9 cellular contexts compared by ENCODE assay signal in the genomic region with DNA sequence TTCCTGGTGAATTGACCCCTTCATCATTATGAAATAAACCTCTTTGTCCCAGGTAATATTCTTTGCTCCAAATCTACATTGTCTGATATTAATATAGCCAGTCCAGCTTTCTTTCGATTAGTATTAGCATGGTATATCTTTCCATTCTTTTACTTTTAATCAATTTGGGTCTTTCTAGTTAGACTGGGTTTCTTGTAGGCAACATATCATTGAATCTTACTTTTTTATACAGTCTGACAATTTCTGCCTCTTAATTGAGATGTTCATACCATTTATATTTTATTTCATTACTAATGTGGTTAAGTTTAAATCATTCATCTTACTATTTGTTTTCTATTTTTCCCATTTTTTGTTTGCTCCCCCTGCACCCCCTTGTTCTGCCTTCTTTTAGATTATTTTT.
ATAC-seq and TF ChIP-seq lines count a peak whose summit lies in the region.
"Had no signal": no experiment of that assay in that cellular context is flagged by ENCODE, and none has a peak within 500 bp of the region (broad histone marks: within the 10 kb centered on the region; RNA-seq: fewer than 3 reads in every experiment).

No MANE protein-coding gene starts in this region.

- no peaks in the 10 kb centered on the region for H3K36me3 ChIP-seq in HEK293 (ENCODE audit: control insufficient read depth in 2 of 2, insufficient read depth in 1 of 2, low read length in 2 of 2)
- H3K36me3 ChIP-seq: BE2C; BLaER1; BLaER1 treated with 17β-estradiol and CSF1 and Interleukin-3, amounts not matched to agents 10 nM and 100 nM had no signal

- no peaks in the 10 kb centered on the region for H3K4me1 ChIP-seq in HEK293 (ENCODE audit: control insufficient read depth, insufficient read depth, low read length)
- H3K4me1 ChIP-seq: A549, BLaER1 had no signal

- no peaks in the 10 kb centered on the region; the same call in 1 of the 2 replicates for H3K9me3 ChIP-seq in HEK293 (ENCODE audit: control insufficient read depth, insufficient read depth, low read depth, low read length)
- H3K9me3 ChIP-seq: BE2C had no signal

- POLR2A ChIA-PET in HEK293 (lab: Yijun Ruan, JAX) = no interaction called here

- H3K4me3 ChIP-seq in HEK293 (ENCODE audit: low read depth, low read length) = no peak overlapping the region
- H3K4me3 ChIP-seq: A549; BLaER1; BLaER1 treated with 17β-estradiol and CSF1 and Interleukin-3, amounts not matched to agents 10 nM and 100 nM had no signal

- no peak for ATAC-seq in HG03196 (IDR thresholded peaks at IDR 0.05; ENCODE audit: unreplicated experiment)
- ATAC-seq: A549; CD8-positive, alpha-beta T cell had no signal

- TF ChIP-seq CTCF in HEK293 (tag by site-specific recombination; IDR thresholded peaks at IDR 0.05) = no peak

- no peak overlapping the region for H3K27ac ChIP-seq in HEK293 (ENCODE audit: extremely low read depth, low read depth, low read length)
- H3K27ac ChIP-seq: 22Rv1; A549; BLaER1; BLaER1 treated with 17β-estradiol and CSF1 and Interleukin-3, amounts not matched to agents 10 nM and 100 nM; C4-2B had no signal

- CTCF ChIA-PET in HEK293 (lab: Yijun Ruan, JAX) = interaction anchor here (0.9 kb wide), 1 partner anchor 27 kb away, joined by 3 read pairs; no protein-coding TSS in a partner anchor

TF ChIP-seq in HEK293, 187 proteins besides CTCF, POLR2A, EP300 and RAD21:
- no peak for TF ChIP-seq ZNF23 (tag by site-specific recombination; IDR thresholded peaks at IDR 0.05; ENCODE audit: borderline replicate concordance)
- no peak for TF ChIP-seq ZNF529 (tag by site-specific recombination; IDR thresholded peaks at IDR 0.05; ENCODE audit: insufficient replicate concordance)
- TF ChIP-seq, protein P1, sequence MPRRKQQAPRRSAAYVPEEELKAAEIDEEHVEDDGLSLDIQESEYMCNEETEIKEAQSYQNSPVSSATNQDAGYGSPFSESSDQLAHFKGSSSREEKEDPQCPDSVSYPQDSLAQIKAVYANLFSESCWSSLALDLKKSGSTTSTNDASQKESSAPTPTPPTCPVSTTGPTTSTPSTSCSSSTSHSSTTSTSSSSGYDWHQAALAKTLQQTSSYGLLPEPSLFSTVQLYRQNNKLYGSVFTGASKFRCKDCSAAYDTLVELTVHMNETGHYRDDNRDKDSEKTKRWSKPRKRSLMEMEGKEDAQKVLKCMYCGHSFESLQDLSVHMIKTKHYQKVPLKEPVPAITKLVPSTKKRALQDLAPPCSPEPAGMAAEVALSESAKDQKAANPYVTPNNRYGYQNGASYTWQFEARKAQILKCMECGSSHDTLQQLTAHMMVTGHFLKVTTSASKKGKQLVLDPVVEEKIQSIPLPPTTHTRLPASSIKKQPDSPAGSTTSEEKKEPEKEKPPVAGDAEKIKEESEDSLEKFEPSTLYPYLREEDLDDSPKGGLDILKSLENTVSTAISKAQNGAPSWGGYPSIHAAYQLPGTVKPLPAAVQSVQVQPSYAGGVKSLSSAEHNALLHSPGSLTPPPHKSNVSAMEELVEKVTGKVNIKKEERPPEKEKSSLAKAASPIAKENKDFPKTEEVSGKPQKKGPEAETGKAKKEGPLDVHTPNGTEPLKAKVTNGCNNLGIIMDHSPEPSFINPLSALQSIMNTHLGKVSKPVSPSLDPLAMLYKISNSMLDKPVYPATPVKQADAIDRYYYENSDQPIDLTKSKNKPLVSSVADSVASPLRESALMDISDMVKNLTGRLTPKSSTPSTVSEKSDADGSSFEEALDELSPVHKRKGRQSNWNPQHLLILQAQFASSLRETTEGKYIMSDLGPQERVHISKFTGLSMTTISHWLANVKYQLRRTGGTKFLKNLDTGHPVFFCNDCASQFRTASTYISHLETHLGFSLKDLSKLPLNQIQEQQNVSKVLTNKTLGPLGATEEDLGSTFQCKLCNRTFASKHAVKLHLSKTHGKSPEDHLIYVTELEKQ (tag by site-specific recombination; IDR thresholded peaks at IDR 0.05; ENCODE audit: borderline replicate concordance) = no peak
- peak; percentile 63 for TF ChIP-seq TRIM28 (IDR thresholded peaks at IDR 0.05; ENCODE audit: borderline replicate concordance, low read length)
- TF ChIP-seq SETDB1 (IDR thresholded peaks at IDR 0.05; ENCODE audit: insufficient read length, low read length) = peak; percentile 88
- no peak for TF ChIP-seq OVOL3 (tag by site-specific recombination; IDR thresholded peaks at IDR 0.05)
